Comparison of ENCODE assay signal across 15 cellular contexts in the genomic region with DNA sequence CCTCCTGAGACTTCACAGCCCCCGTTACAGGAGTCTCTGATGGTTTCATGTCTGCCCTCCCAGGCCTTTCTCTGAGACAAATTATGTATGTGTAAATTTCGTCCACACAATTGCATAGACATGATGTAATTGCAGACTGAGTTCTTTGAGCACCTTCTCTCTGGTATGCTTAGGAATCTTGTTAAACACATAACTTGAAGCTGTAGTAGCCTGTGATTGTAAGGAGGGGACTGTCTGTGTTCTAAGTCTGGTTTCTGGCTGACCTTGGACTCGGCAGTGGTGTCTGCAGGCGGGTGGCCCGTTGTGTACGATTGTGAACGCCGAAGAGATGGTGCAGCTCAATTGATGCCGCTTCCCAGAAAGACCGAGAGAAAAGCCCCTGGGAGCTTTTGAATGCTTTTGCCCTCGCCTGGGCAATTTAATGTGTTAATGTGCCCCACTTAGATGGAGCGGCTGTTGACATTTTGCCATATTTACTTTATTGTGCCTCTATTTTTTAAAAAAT. TPM values are rescaled to one million over a fixed set of nuclear protein-coding genes. Genes with fewer than 3 reads are reported as not detected.
DNase-seq lines count a peak whose midpoint lies in the region; ATAC-seq, FAIRE-seq and TF ChIP-seq lines count a peak whose summit lies in the region.
"Had no signal": no experiment of that assay in that cellular context is flagged by ENCODE, and none has a peak within 500 bp of the region (broad histone marks: within the 10 kb centered on the region; RNA-seq: fewer than 3 reads in every experiment).

No MANE protein-coding gene starts in this region.

- no peak for TF ChIP-seq RAD21 in K562 (CRISPR knock-in tag; conservative IDR thresholded peaks at IDR 0.05 in 1 of 2, IDR thresholded peaks at IDR 0.05 in 1 of 2)

- WGBS in K562 (ENCODE audit: insufficient coverage, low coverage, missing lambda C conversion rate): 64% methylated on average over 12 of the region's 12 CpGs
- 76 to 91% methylated on average over 5 to 6 of the region's 12 CpGs for WGBS in gastroesophageal sphincter (ENCODE audit: low coverage in 1 of 2), 2 donors

- H4K20me1 ChIP-seq in DOHH2 (ENCODE audit: control insufficient read depth, insufficient read depth, low read depth, low read length) (peaks cover 13% of the 10 kb centered on the region), K562 (replicated peaks; ENCODE audit: control insufficient read depth, insufficient read depth, low read length) (peaks cover 16% of the 10 kb centered on the region), neural progenitor cell (ENCODE audit: low read depth) (peaks cover 53% of the 10 kb centered on the region)

- peaks cover 16% of the 10 kb centered on the region for H3K36me3 Mint-ChIP-seq in T-helper 1 cell treated with Interleukin-12 subunit alpha and Interleukin-12 subunit beta and Interleukin-4 antibody, amounts not matched to agents 30 μg/mL and 1 μg/mL, for 36 hours (ENCODE audit: low read depth)
- H3K36me3 Mint-ChIP-seq in neural progenitor cell: peaks cover 5% of the 10 kb centered on the region

- in situ Hi-C loops in K562 (cut with MboI): no loop called here

- CTCF ChIA-PET in K562 (lab: Yijun Ruan, JAX; ENCODE audit: low intra/inter-chr PET ratio): interaction anchor here (0.5 kb wide), 1 partner anchor 10 kb away, joined by 3 read pairs; no protein-coding TSS in a partner anchor

- H3K9ac ChIP-seq in K562 (ENCODE audit: insufficient read depth in 1 of 2, low read depth in 2 of 2, low read length in 2 of 2): no peak overlapping the region
- no peak overlapping the region for H3K9ac ChIP-seq in neural progenitor cell

- TF ChIP-seq POLR2A in K562 (conservative IDR thresholded peaks at IDR 0.05) (no peak), gastroesophageal sphincter (IDR thresholded peaks at IDR 0.05) (no peak)

- DNase-seq in T-helper 1 cell: no peak
- no peak for DNase-seq in K562 (ENCODE audit: extremely low read depth in 1 of 4, low spot score in 3 of 4)
- no peak for DNase-seq in neural progenitor cell (ENCODE audit: low spot score)
- no peak for DNase-seq in CD1c-positive myeloid dendritic cell (ENCODE audit: extremely low spot score)
- DNase-seq in activated CD4-positive, CD25-positive, alpha-beta regulatory T cell treated with anti-CD3 and anti-CD28 coated beads, Interleukin-2, amount 50 U/mL, for 72 hours: no peak
- DNase-seq: ACHN; amniotic stem cell; H9; kidney glomerular epithelial cell; NCI-H1417; stimulated activated CD4-positive, alpha-beta T cell treated with anti-CD3 and anti-CD28 coated beads, Interleukin-12 subunit alpha, Interleukin-12 subunit beta, amount 100 ng/mL, for 4 hours; uterus had no signal

- no peak for FAIRE-seq in K562 (lab: Jason Lieb, UNC)

- H3K9me2 ChIP-seq in DOHH2 (replicated peaks; ENCODE audit: control insufficient read depth, low read length): no peaks in the 10 kb centered on the region

- peak overlapping the region; percentile 93 for H3K4me3 Mint-ChIP-seq in T-helper 1 cell treated with Interleukin-12 subunit alpha and Interleukin-12 subunit beta and Interleukin-4 antibody, amounts not matched to agents 30 μg/mL and 1 μg/mL, for 36 hours
- H3K4me3 Mint-ChIP-seq in neural progenitor cell: peak overlapping the region; percentile 18

- H3K4me2 ChIP-seq in DOHH2 (ENCODE audit: low read length) (peak overlapping the region; percentile 100), K562 (ENCODE audit: insufficient read depth, low read length) (no peak overlapping the region), neural progenitor cell (no peak overlapping the region)

- H3K79me2 ChIP-seq in DOHH2 (ENCODE audit: control insufficient read depth, low read length) (peaks cover 73% of the 10 kb centered on the region), K562 (ENCODE audit: control insufficient read depth, insufficient read depth, low read length) (peaks cover 78% of the 10 kb centered on the region), neural progenitor cell (ENCODE audit: low read depth) (peaks cover 56% of the 10 kb centered on the region)

- no TSS peak for BruUV-seq in K562 (replicated peaks; lab: Mats Ljungman, UMichigan)

- H2AFZ ChIP-seq in K562 (ENCODE audit: low read depth, low read length): no peak overlapping the region
- H2AFZ ChIP-seq in neural progenitor cell (replicated peaks): no peak overlapping the region

- peaks cover 62% of the 10 kb centered on the region for H3K4me1 Mint-ChIP-seq in T-helper 1 cell treated with Interleukin-12 subunit alpha and Interleukin-12 subunit beta and Interleukin-4 antibody, amounts not matched to agents 30 μg/mL and 1 μg/mL, for 36 hours (ENCODE audit: low read depth)
- H3K4me1 Mint-ChIP-seq in neural progenitor cell: peaks cover 41% of the 10 kb centered on the region

- TF ChIP-seq EP300 in K562 (IDR thresholded peaks at IDR 0.05; ENCODE audit: low read length): no peak
- TF ChIP-seq EP300 in gastroesophageal sphincter (IDR thresholded peaks at IDR 0.05): no peak

- peak overlapping the region; percentile 98 for H3K4me3 ChIP-seq in DOHH2 (ENCODE audit: low read length)
- H3K4me3 ChIP-seq in K562: no peak overlapping the region
- H3K4me3 ChIP-seq in neural progenitor cell: no peak overlapping the region
- H3K4me3 ChIP-seq in gastroesophageal sphincter: peak overlapping the region in 1 of 2 donors; percentile 85
- H3K4me3 ChIP-seq: uterus had no signal

- POLR2A ChIA-PET in K562 (lab: Yijun Ruan, JAX): interaction anchor here (0.6 to 1.2 kb wide), 5 partner anchors 10 to 251 kb away, joined by 3 to 4 read pairs (median 4); no protein-coding TSS in a partner anchor

- H3K27me3 ChIP-seq in DOHH2 (ENCODE audit: control insufficient read depth, low read length) (no peaks in the 10 kb centered on the region), K562 (ENCODE audit: control insufficient read depth in 2 of 2, insufficient read depth in 2 of 2, low read length in 2 of 2) (no peaks in the 10 kb centered on the region), neural progenitor cell (no peaks in the 10 kb centered on the region), gastroesophageal sphincter (no peaks in the 10 kb centered on the region)
- H3K27me3 ChIP-seq: uterus had no signal

- H3K27ac Mint-ChIP-seq in T-helper 1 cell treated with Interleukin-12 subunit alpha and Interleukin-12 subunit beta and Interleukin-4 antibody, amounts not matched to agents 30 μg/mL and 1 μg/mL, for 36 hours: peak overlapping the region; percentile 28
- no peak overlapping the region for H3K27ac Mint-ChIP-seq in neural progenitor cell
- H3K27ac Mint-ChIP-seq: H9 had no signal

- intact Hi-C loops in K562 (cut with micrococcal nuclease): loop anchor here (5.0 kb wide), 2 partner anchors 98 to 252 kb away; no protein-coding TSS in a partner anchor

- H3K36me3 ChIP-seq in DOHH2 (ENCODE audit: control insufficient read depth, low read length): peaks cover 16% of the 10 kb centered on the region
- peaks cover 22% of the 10 kb centered on the region; the same call in 2 of the 3 replicates for H3K36me3 ChIP-seq in K562 (ENCODE audit: control insufficient read depth, insufficient read depth, low read length)
- no peaks in the 10 kb centered on the region for H3K36me3 ChIP-seq in neural progenitor cell
- H3K36me3 ChIP-seq in gastroesophageal sphincter: no peaks in the 10 kb centered on the region
- H3K36me3 ChIP-seq: uterus had no signal

- TF ChIP-seq CTCF in DOHH2 (IDR thresholded peaks at IDR 0.05; ENCODE audit: low read depth, low read length, poor library complexity, severe bottlenecking) (no peak), K562 (IDR thresholded peaks at IDR 0.05 in 2 of 3, conservative IDR thresholded peaks at IDR 0.05 in 1 of 3; ENCODE audit: insufficient read depth in 2 of 3, low read depth in 1 of 3, low read length in 3 of 3) (no peak), neural progenitor cell (IDR thresholded peaks at IDR 0.05) (no peak), gastroesophageal sphincter (IDR thresholded peaks at IDR 0.05) (no peak)

- ATAC-seq in K562 (no peak), gastroesophageal sphincter (no peak)

- no peaks in the 10 kb centered on the region for H3K9me3 ChIP-seq in DOHH2 (ENCODE audit: control insufficient read depth, insufficient read depth, low read length)
- no peaks in the 10 kb centered on the region for H3K9me3 ChIP-seq in K562 (replicated peaks; ENCODE audit: control insufficient read depth, insufficient read depth, low read depth, low read length)
- no peaks in the 10 kb centered on the region for H3K9me3 ChIP-seq in neural progenitor cell (ENCODE audit: low read depth)
- H3K9me3 ChIP-seq in gastroesophageal sphincter: no peaks in the 10 kb centered on the region
- H3K9me3 ChIP-seq: uterus had no signal

- H3K4me1 ChIP-seq in DOHH2 (ENCODE audit: control insufficient read depth, low read length) (peaks cover 42% of the 10 kb centered on the region), K562 (replicated peaks in 1 of 2; ENCODE audit: control insufficient read depth in 2 of 2, insufficient read depth in 2 of 2, low read length in 2 of 2) (peaks cover 21 to 40% of the 10 kb centered on the region in 2 experiments; a peak in 4 of 5 replicates), neural progenitor cell (peaks cover 29% of the 10 kb centered on the region), gastroesophageal sphincter (peaks cover 3 to 51% (median 23%) of the 10 kb centered on the region in 3 donors)

- no peaks in the 10 kb centered on the region for H3K27me3 Mint-ChIP-seq in T-helper 1 cell treated with Interleukin-12 subunit alpha and Interleukin-12 subunit beta and Interleukin-4 antibody, amounts not matched to agents 30 μg/mL and 1 μg/mL, for 36 hours (ENCODE audit: low read depth)
- H3K27me3 Mint-ChIP-seq in neural progenitor cell (ENCODE audit: insufficient read depth, low read depth): no peaks in the 10 kb centered on the region

- no peak overlapping the region for H3K27ac ChIP-seq in DOHH2 (ENCODE audit: low read depth, low read length)
- H3K27ac ChIP-seq in K562 (ENCODE audit: extremely low read depth, low read depth, low read length): peak overlapping the region; percentile 3; the same call in 1 of the 3 replicates
- H3K27ac ChIP-seq in neural progenitor cell: no peak overlapping the region
- peak overlapping the region in 1 of 4 donors; percentile 2 for H3K27ac ChIP-seq in gastroesophageal sphincter
- H3K27ac ChIP-seq: uterus had no signal

- no peaks in the 10 kb centered on the region for H3K9me1 ChIP-seq in K562 (ENCODE audit: control insufficient read depth, insufficient read depth, low read length)

- H3F3A ChIP-seq in DOHH2 (ENCODE audit: control insufficient read depth, insufficient read depth) (peaks cover 10% of the 10 kb centered on the region; the same call in 1 of the 2 replicates), neural progenitor cell (ENCODE audit: low read depth) (peaks cover 21% of the 10 kb centered on the region)

- no peaks in the 10 kb centered on the region for H3K9me3 Mint-ChIP-seq in T-helper 1 cell treated with Interleukin-12 subunit alpha and Interleukin-12 subunit beta and Interleukin-4 antibody, amounts not matched to agents 30 μg/mL and 1 μg/mL, for 36 hours
- H3K9me3 Mint-ChIP-seq in neural progenitor cell: no peaks in the 10 kb centered on the region
- H3K9me3 Mint-ChIP-seq: H9 had no signal

RNA-seq across cellular contexts. Expression of a gene that starts 58.5 kb away (rescaled TPM):
- 12.9 and 18.0 TPM in 2 replicates for total RNA-seq in K562 (2011; cell fraction: chromatin; rRNA removed; ENCODE audit: low replicate concordance)
- 10.0 and 11.0 TPM in 2 replicates for total RNA-seq in K562 (2011; cell fraction: nucleolus; rRNA removed)
- total RNA-seq in K562 (2011; cell fraction: nucleoplasm; rRNA removed): 11.2 and 11.5 TPM in 2 replicates
- total RNA-seq in K562 (2014; rRNA removed) (8.6 and 11.5 TPM in 2 replicates), K562 (2014; rRNA removed; fragmentation: Illumina TruSeq; extraction: Trizol) (6.3 and 7.5 TPM in 2 replicates), K562 (2015; rRNA removed; fragmentation: Illumina TruSeq; extraction: Trizol) (10.4 and 10.9 TPM in 2 replicates), K562 (2021) (11.9 and 12.2 TPM in 2 replicates), neural progenitor cell (ENCODE audit: low replicate concordance) (10.6 and 12.6 TPM in 2 replicates), gastroesophageal sphincter (10 to 100 TPM; 20.5 to 37.3 (median 28.1) TPM)
- polyA plus RNA-seq in K562 (2011; rRNA removed) (3.8 and 4.2 TPM in 2 replicates), K562 (2014; fragmentation: Illumina TruSeq; extraction: Trizol) (9.2 and 11.8 TPM in 2 replicates), K562 (2014; fragmentation: Nextera tagmentation; extraction: Ambion mirVana) (under 1 TPM; 0.55 to 0.81 TPM), K562 (2014; rRNA removed) (7.4 and 7.7 TPM in 2 replicates)
- 4.6 and 5.4 TPM in 2 replicates for polyA plus RNA-seq in K562 (2011; cell fraction: cytosol; rRNA removed)
- 4.7 and 8.2 TPM in 2 replicates for polyA plus RNA-seq in K562 (2011; cell fraction: nucleus; rRNA removed)
- 10.8 and 12.4 TPM in 2 replicates for polyA plus RNA-seq in K562 (2012)
- polyA minus RNA-seq in K562 (2011; rRNA and poly(A)+ RNA removed): 4.9 and 5.9 TPM in 2 replicates
- 5.5 and 5.6 TPM in 2 replicates for polyA minus RNA-seq in K562 (2011; cell fraction: cytosol; rRNA and poly(A)+ RNA removed)
- polyA minus RNA-seq in K562 (2011; cell fraction: nucleus; rRNA and poly(A)+ RNA removed): 3.8 and 6.1 TPM in 2 replicates
